In genomic region chr20:5127204-5127858, GRCh38 we compare ENCODE assay signal across 8 cellular contexts. TPM values are rescaled to one million over a fixed set of nuclear protein-coding genes. Genes with fewer than 3 reads are reported as not detected.
DNase-seq lines count a peak whose midpoint lies in the region; ATAC-seq and TF ChIP-seq lines count a peak whose summit lies in the region.

No MANE protein-coding gene starts in this region.

- intact Hi-C loops in thyroid gland (cut with DNase I), result loop anchor here (5.0 kb wide), 1 partner anchor 65 kb away; no protein-coding TSS in a partner anchor

- peak overlapping the region; percentile 60 for H3K9ac ChIP-seq in HUES6 (ENCODE audit: low read length)

- TF ChIP-seq CTCF in gastroesophageal sphincter (IDR thresholded peaks at IDR 0.05) (no peak), thyroid gland (IDR thresholded peaks at IDR 0.05) (no peak)

- no peak for TF ChIP-seq POLR2A in gastroesophageal sphincter (IDR thresholded peaks at IDR 0.05)
- no peak for TF ChIP-seq POLR2A in thyroid gland (IDR thresholded peaks at IDR 0.05)

- H3K36me3 ChIP-seq in HUES6 (ENCODE audit: control insufficient read depth, insufficient read depth, low read length), result no peaks in the 10 kb centered on the region
- no peaks in the 10 kb centered on the region for H3K36me3 ChIP-seq in gastroesophageal sphincter
- no peaks in the 10 kb centered on the region for H3K36me3 ChIP-seq in thyroid gland

- 0% methylated on average over 1 to 7 of the region's 44 CpGs for WGBS in gastroesophageal sphincter (ENCODE audit: low coverage in 1 of 2), 2 donors
- WGBS in thyroid gland, 2 donors, result 0% methylated on average over 22 to 41 of the region's 44 CpGs

- DNase-seq in D341Med (ENCODE audit: low spot score) (peak; percentile 67), RPMI8226 (peak; percentile 67), activated gamma-delta T cell treated with Interleukin-2 at 50 U/mL for 16 hours (peak; percentile 63), nucleus accumbens (lab: John Stamatoyannopoulos, UW) (peak in 43 of 56 donors; percentile 8 to 71 (median 49)), thyroid gland (peak; percentile 42 to 45)

- no peaks in the 10 kb centered on the region for H3K9me3 ChIP-seq in HUES6 (ENCODE audit: control insufficient read depth, insufficient read depth, low read depth, low read length)
- no peaks in the 10 kb centered on the region for H3K9me3 ChIP-seq in gastroesophageal sphincter
- no peaks in the 10 kb centered on the region for H3K9me3 ChIP-seq in thyroid gland

- no peaks in the 10 kb centered on the region for H3K27me3 ChIP-seq in HUES6 (ENCODE audit: control insufficient read depth, insufficient read depth, low read length)
- no peaks in the 10 kb centered on the region for H3K27me3 ChIP-seq in gastroesophageal sphincter
- H3K27me3 ChIP-seq in thyroid gland, result no peaks in the 10 kb centered on the region

- ATAC-seq in GM21447 (IDR thresholded peaks at IDR 0.05; ENCODE audit: unreplicated experiment), result peak; percentile 39
- no peak for ATAC-seq in gastroesophageal sphincter

- peak overlapping the region; percentile 65 for H3K27ac ChIP-seq in HUES6 (ENCODE audit: low read depth, low read length)
- peak overlapping the region; percentile 94 to 99 (median 98) for H3K27ac ChIP-seq in gastroesophageal sphincter
- peak overlapping the region; percentile 91 to 97 (median 92) for H3K27ac ChIP-seq in thyroid gland

- no peaks in the 10 kb centered on the region for H3K4me1 ChIP-seq in HUES6 (ENCODE audit: control insufficient read depth, insufficient read depth, low read length)
- peaks cover 2 to 58% (median 26%) of the 10 kb centered on the region in 3 donors for H3K4me1 ChIP-seq in gastroesophageal sphincter
- peaks cover 13 to 14% of the 10 kb centered on the region in 2 donors for H3K4me1 ChIP-seq in thyroid gland

- H3K4me3 ChIP-seq in HUES6 (ENCODE audit: low read depth, low read length), result peak overlapping the region; percentile 74
- H3K4me3 ChIP-seq in gastroesophageal sphincter, result peak overlapping the region; percentile 86 to 99
- H3K4me3 ChIP-seq in thyroid gland (replicated peaks in 1 of 3), result peak overlapping the region; percentile 68 to 89 (median 79)

- no peak for TF ChIP-seq EP300 in gastroesophageal sphincter (IDR thresholded peaks at IDR 0.05)

RNA-seq across cellular contexts. Expression of gene CDS2, which starts 0.5 kb away (rescaled TPM):
- total RNA-seq in gastroesophageal sphincter (100 to 1,000 TPM in 1 of 4 donors, 10 to 100 TPM in 3; 59.8 to 102 (median 73.9) TPM), thyroid gland (10 to 100 TPM; 34.0 to 55.4 (median 40.9) TPM)

RNA-seq across cellular contexts. Expression of gene PCNA, which starts 7.6 kb away (rescaled TPM):
- total RNA-seq in gastroesophageal sphincter (10 to 100 TPM; 21.9 to 52.8 (median 39.2) TPM), thyroid gland (10 to 100 TPM; 35.1 to 66.1 (median 55.8) TPM)

RNA-seq across cellular contexts. Expression of gene TMEM230, which starts 14.5 kb away (rescaled TPM):
- total RNA-seq in gastroesophageal sphincter (100 to 1,000 TPM in 2 of 4 donors, 10 to 100 TPM in 2; 72.6 to 108 (median 97.8) TPM), thyroid gland (100 to 1,000 TPM in 3 of 4 donors, 10 to 100 TPM in 1; 97.0 to 154 (median 142) TPM)
